ENCODE assay signal across 8 cellular contexts in the genomic region with DNA sequence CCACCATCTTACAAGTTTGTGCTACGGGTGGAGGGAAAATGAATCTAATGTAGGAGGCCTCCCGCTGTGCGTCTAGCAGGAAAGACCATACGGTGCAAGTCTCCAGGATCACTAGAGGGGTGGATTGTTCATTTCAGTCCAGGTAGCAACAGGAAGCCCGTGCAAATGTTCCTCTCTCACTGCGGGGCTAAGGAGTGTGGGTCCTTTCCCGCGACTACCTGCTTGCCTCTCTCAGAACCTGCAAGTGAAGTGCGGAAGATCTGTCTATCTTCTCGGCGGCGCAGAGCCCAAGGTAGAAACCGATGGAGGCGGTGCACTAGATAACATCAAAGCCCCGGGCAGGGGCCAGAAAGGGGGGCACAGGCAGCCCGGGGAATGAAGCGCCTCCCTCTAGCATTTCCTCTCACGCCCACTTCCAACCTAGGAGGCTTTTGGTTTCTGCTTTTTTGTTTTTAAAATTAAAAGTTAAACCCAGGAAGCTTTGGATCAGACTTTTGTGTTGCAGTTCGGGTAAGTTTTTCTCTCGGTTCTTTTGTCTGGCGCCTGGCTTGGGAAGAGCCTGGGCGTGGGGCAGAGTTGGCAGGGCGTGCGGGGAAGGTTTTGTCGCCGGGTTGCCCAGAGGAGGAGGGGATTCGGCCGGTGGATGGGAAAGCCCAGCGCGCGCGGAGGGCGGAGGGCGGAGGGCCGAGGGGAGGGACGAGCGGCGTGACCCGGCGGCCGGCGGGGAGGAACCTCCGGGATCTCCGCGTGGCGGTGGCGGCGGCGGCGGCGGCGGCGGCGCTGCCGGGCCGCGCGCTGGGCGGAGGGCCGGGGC. TPM values are rescaled to one million over a fixed set of nuclear protein-coding genes. Genes with fewer than 3 reads are reported as not detected.
DNase-seq lines count a peak whose midpoint lies in the region; ATAC-seq and TF ChIP-seq lines count a peak whose summit lies in the region.

No MANE protein-coding gene starts in this region.

- H3K9ac ChIP-seq in colonic mucosa (ENCODE audit: low read depth in 2 of 2, low read length in 2 of 2), result peak overlapping the region; percentile 76 to 89

- no peak for TF ChIP-seq CTCF in colonic mucosa (IDR thresholded peaks at IDR 0.05)

- ATAC-seq in HG03097 (IDR thresholded peaks at IDR 0.05; ENCODE audit: low FRiP score, unreplicated experiment), result peak; percentile 30

- H3K4me1 ChIP-seq in colonic mucosa, result no peaks in the 10 kb centered on the region

- peak; percentile 78 for DNase-seq in A172 (ENCODE audit: low spot score)
- peak; percentile 16 to 53 for DNase-seq in NCI-H446 (lab: John Stamatoyannopoulos, UW)
- peak; percentile 87 for DNase-seq in activated CD4-positive, alpha-beta T cell treated with anti-CD3 and anti-CD28 coated beads for 48 hours
- peak; percentile 87 for DNase-seq in colonic mucosa
- peak; percentile 95 for DNase-seq in left kidney (ENCODE audit: low read depth, low spot score)
- peak; percentile 79 for DNase-seq in stimulated activated CD4-positive, alpha-beta T cell treated with anti-CD3 and anti-CD28 coated beads, Interleukin-2, amount 100 ng/mL, for 4 hours (ENCODE audit: low read depth)

- H3K27me3 ChIP-seq in colonic mucosa, result no peaks in the 10 kb centered on the region

- peak overlapping the region; percentile 41 for H3K4me3 ChIP-seq in colonic mucosa

- H3K36me3 ChIP-seq in colonic mucosa, result no peaks in the 10 kb centered on the region

- no peaks in the 10 kb centered on the region for H3K9me3 ChIP-seq in colonic mucosa

- peak; percentile 61 for TF ChIP-seq POLR2A in GM18526 (IDR thresholded peaks at IDR 0.05; ENCODE audit: extremely low read depth, insufficient read length)

- H3K27ac ChIP-seq in colonic mucosa, result peak overlapping the region; percentile 96

- intact Hi-C loops in colonic mucosa (cut with DNase I), result loop anchor here (5.0 to 10.0 kb wide), 3 partner anchors 86 to 314 kb away; no protein-coding TSS in a partner anchor

RNA-seq across cellular contexts. Expression of a gene that starts 3.5 kb away (rescaled TPM):
- 18.9 and 32.2 TPM in 2 replicates for total RNA-seq in A172 (2014; rRNA removed; shearing (Covaris generic))
- total RNA-seq in colonic mucosa, result 10 to 100 TPM; 22.2 to 27.9 TPM

Comparison
In these comparisons a context has a peak if more than half of its experiments do, and no peak if none do; other contexts are left out.
1. Peak in every context shown above with its lines: DNase-seq, ATAC-seq, H3K4me3 ChIP-seq and H3K27ac ChIP-seq.
2. DNase-seq: peak in every context shown above with its lines; median percentile 95 in left kidney; 87 in activated CD4-positive, alpha-beta T cell treated with anti-CD3 and anti-CD28 coated beads for 48 hours; 87 in colonic mucosa; 79 in stimulated activated CD4-positive, alpha-beta T cell treated with anti-CD3 and anti-CD28 coated beads, Interleukin-2, amount 100 ng/mL, for 4 hours; 78 in A172; 34 in NCI-H446.